ENCODE assay signal across 1 cellular context in genomic region chr19:29519931-29520330, GRCh38.
TF ChIP-seq lines count a peak whose summit lies in the region.

No MANE protein-coding gene starts in this region.

TF ChIP-seq in H1, 55 proteins besides CTCF, POLR2A, EP300 and RAD21:
- no peak for TF ChIP-seq MAFK (IDR thresholded peaks at IDR 0.05; ENCODE audit: low read depth, low read length)
- TF ChIP-seq GABPA (IDR thresholded peaks at IDR 0.05; ENCODE audit: borderline replicate concordance, insufficient read depth, low read length) = no peak
- TF ChIP-seq BACH1 (IDR thresholded peaks at IDR 0.05; ENCODE audit: low read length) = no peak
- no peak for TF ChIP-seq YY1 (IDR thresholded peaks at IDR 0.05; ENCODE audit: low read depth, low read length)
- TF ChIP-seq CBX5 (IDR thresholded peaks at IDR 0.05; ENCODE audit: low read depth, low read length) = no peak
- TF ChIP-seq SP4 (IDR thresholded peaks at IDR 0.05; ENCODE audit: low read length) = no peak
- no peak for TF ChIP-seq TEAD4 (IDR thresholded peaks at IDR 0.05; ENCODE audit: low read depth, low read length)
- TF ChIP-seq JUND (IDR thresholded peaks at IDR 0.05; ENCODE audit: low read length) = no peak
- no peak for TF ChIP-seq SP1 (IDR thresholded peaks at IDR 0.05; ENCODE audit: low read depth, low read length)
- no peak for TF ChIP-seq JUN (IDR thresholded peaks at IDR 0.05; ENCODE audit: low read depth, low read length)
- no peak for TF ChIP-seq POLR2AphosphoS5 (IDR thresholded peaks at IDR 0.05; ENCODE audit: low read depth, low read length)
- TF ChIP-seq KDM1A (IDR thresholded peaks at IDR 0.05; ENCODE audit: borderline replicate concordance, low read length) = no peak
- TF ChIP-seq KDM4A (IDR thresholded peaks at IDR 0.05; ENCODE audit: low read depth, low read length, severe bottlenecking) = no peak
- TF ChIP-seq TBP (IDR thresholded peaks at IDR 0.05; ENCODE audit: low read depth, low read length) = no peak
- TF ChIP-seq SUZ12 (IDR thresholded peaks at IDR 0.05; ENCODE audit: low read length) = no peak
- TF ChIP-seq RBBP5 (IDR thresholded peaks at IDR 0.05; ENCODE audit: borderline replicate concordance, low read depth, low read length) = no peak
- no peak for TF ChIP-seq FOSL1 (IDR thresholded peaks at IDR 0.05; ENCODE audit: insufficient read depth, low read depth, low read length)
